3 cellular contexts compared by ENCODE assay signal in the genomic region with DNA sequence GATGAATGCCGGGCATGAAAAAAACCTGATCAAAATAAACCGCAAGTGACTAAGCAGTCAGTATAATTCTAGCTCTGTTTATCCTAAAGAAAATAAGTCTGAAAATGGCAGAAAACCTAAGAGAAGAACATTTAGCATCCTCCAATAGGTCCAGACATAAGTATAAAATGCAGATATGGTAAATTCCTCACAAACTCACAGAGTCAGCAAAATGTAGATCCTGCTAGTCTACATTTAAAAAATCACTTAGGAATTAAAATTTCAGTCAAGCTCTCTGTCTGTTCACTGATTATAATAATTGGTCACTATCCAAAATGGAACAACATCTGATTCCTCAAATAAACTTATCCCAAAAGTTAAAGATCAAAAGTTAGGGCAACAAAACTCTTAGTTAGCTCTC.
A peak's percentile ranks its signal among the peaks of the same experiment; 100 is the strongest.
TF ChIP-seq lines count a peak whose summit lies in the region.

No MANE protein-coding gene starts in this region.

TF ChIP-seq in HepG2, 621 proteins besides CTCF, POLR2A, EP300 and RAD21:
- TF ChIP-seq ZNF350 (CRISPR knock-in tag; IDR thresholded peaks at IDR 0.05; ENCODE audit: borderline replicate concordance, low read depth) (no peak), MAFF (IDR thresholded peaks at IDR 0.05; ENCODE audit: low read depth, low read length) (peak; percentile 61), MAFK (conservative IDR thresholded peaks at IDR 0.05 in 1 of 2, IDR thresholded peaks at IDR 0.05 in 1 of 2; ENCODE audit: low read length in 2 of 2) (peak; percentile 28 to 76; a peak in 3 of 4 replicates)
TF ChIP-seq in HepG2: peak in this region for 2.

TF ChIP-seq in A549, 52 proteins besides CTCF, POLR2A, EP300 and RAD21:
- TF ChIP-seq KDM5A (IDR thresholded peaks at IDR 0.05) (no peak), MAFK (IDR thresholded peaks at IDR 0.05; ENCODE audit: partially characterized antibody) (peak; percentile 69)
TF ChIP-seq in A549: peak in this region for 1.

TF ChIP-seq in IMR-90, 13 proteins besides CTCF, POLR2A, EP300 and RAD21:
- TF ChIP-seq MAFK (IDR thresholded peaks at IDR 0.05; ENCODE audit: low read depth, low read length) (peak; percentile 69), MXI1 (IDR thresholded peaks at IDR 0.05; ENCODE audit: borderline replicate concordance, low read depth, low read length) (no peak), NFE2L2 (IDR thresholded peaks at IDR 0.05; ENCODE audit: low read depth, low read length) (no peak)
TF ChIP-seq in IMR-90: peak in this region for 1.
